In the genomic region with DNA sequence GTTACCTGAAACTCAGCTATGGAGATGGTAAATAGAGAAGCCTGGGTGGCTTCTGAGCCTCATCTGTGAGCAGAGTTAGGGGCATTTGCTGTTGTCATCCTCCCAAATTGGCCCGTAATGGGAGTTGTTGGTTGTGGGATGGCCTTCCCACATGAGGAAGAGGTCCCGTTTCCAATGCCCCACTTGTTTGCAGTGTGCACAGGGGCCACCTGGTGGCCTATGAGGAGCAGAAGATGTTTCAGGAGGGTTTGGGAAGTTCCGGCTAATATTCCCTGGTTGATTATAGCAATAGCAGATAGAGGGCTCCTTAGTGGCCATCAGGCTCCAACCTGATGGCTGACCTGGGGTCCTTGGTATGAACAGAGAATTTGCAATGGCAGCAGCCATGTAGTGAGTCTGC, we compare ENCODE assay signal across 1 cellular context.
TF ChIP-seq lines count a peak whose summit lies in the region.

No MANE protein-coding gene starts in this region.

TF ChIP-seq in GM23338, 12 proteins besides CTCF, POLR2A, EP300 and RAD21 (continued from another document):
- TF ChIP-seq, protein P1, sequence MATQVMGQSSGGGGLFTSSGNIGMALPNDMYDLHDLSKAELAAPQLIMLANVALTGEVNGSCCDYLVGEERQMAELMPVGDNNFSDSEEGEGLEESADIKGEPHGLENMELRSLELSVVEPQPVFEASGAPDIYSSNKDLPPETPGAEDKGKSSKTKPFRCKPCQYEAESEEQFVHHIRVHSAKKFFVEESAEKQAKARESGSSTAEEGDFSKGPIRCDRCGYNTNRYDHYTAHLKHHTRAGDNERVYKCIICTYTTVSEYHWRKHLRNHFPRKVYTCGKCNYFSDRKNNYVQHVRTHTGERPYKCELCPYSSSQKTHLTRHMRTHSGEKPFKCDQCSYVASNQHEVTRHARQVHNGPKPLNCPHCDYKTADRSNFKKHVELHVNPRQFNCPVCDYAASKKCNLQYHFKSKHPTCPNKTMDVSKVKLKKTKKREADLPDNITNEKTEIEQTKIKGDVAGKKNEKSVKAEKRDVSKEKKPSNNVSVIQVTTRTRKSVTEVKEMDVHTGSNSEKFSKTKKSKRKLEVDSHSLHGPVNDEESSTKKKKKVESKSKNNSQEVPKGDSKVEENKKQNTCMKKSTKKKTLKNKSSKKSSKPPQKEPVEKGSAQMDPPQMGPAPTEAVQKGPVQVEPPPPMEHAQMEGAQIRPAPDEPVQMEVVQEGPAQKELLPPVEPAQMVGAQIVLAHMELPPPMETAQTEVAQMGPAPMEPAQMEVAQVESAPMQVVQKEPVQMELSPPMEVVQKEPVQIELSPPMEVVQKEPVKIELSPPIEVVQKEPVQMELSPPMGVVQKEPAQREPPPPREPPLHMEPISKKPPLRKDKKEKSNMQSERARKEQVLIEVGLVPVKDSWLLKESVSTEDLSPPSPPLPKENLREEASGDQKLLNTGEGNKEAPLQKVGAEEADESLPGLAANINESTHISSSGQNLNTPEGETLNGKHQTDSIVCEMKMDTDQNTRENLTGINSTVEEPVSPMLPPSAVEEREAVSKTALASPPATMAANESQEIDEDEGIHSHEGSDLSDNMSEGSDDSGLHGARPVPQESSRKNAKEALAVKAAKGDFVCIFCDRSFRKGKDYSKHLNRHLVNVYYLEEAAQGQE (IDR thresholded peaks at IDR 0.05; ENCODE audit: unreplicated experiment), result no peak
- no peak for TF ChIP-seq EZH2phosphoT487 (IDR thresholded peaks at IDR 0.05; ENCODE audit: unreplicated experiment)
- TF ChIP-seq NANOG (IDR thresholded peaks at IDR 0.05; ENCODE audit: borderline replicate concordance), result no peak
- no peak for TF ChIP-seq STAT1 (IDR thresholded peaks at IDR 0.05; ENCODE audit: unreplicated experiment)
- TF ChIP-seq EZH2 (IDR thresholded peaks at IDR 0.05; ENCODE audit: low read depth, unreplicated experiment), result no peak
- TF ChIP-seq CREB1 (CRISPR knock-in tag; IDR thresholded peaks at IDR 0.05; ENCODE audit: low read depth), result no peak
- no peak for TF ChIP-seq POLR2AphosphoS5 (IDR thresholded peaks at IDR 0.05; ENCODE audit: low read depth)
